15 cellular contexts compared by ENCODE assay signal in genomic region chr2:127052771-127053691, GRCh38. TPM values are rescaled to one million over a fixed set of nuclear protein-coding genes. Genes with fewer than 3 reads are reported as not detected.
A peak's percentile ranks its signal among the peaks of the same experiment; 100 is the strongest.
DNase-seq lines count a peak whose midpoint lies in the region; ATAC-seq and TF ChIP-seq lines count a peak whose summit lies in the region.
"Had no signal": no experiment of that assay in that cellular context is flagged by ENCODE, and none has a peak within 500 bp of the region (broad histone marks: within the 10 kb centered on the region; RNA-seq: fewer than 3 reads in every experiment).

No MANE protein-coding gene starts in this region.

- intact Hi-C loops in posterior cingulate gyrus (cut with DNase I) = loop anchor here (10.0 kb wide), 1 partner anchor 52 kb away; the partner anchor contains the start of gene BIN1

- H3K4me1 ChIP-seq in SK-N-SH (ENCODE audit: control insufficient read depth in 1 of 2, insufficient read depth in 2 of 2, low read depth in 1 of 2, low read length in 1 of 2) = peaks cover 0 to 4% of the 10 kb centered on the region in 2 experiments; a peak in 1 of 4 replicates
- 0 out of 2 replicates have a peak, but pooled peaks cover 3% of the 10 kb centered on the region for H3K4me1 ChIP-seq in GM23338 (ENCODE audit: insufficient read depth)
- H3K4me1 ChIP-seq in endodermal cell (ENCODE audit: control insufficient read depth, insufficient read depth, low read length) = no peaks in the 10 kb centered on the region

- no peak overlapping the region for H3K9ac ChIP-seq in SK-N-SH
- no peak overlapping the region for H3K9ac ChIP-seq in endodermal cell (ENCODE audit: extremely low read depth, low read length, poor library complexity, severe bottlenecking)

- POLR2A ChIA-PET in SK-N-SH (lab: Yijun Ruan, JAX) = interaction anchor here (1.2 kb wide), 1 partner anchor 8 kb away, joined by 4 read pairs; no protein-coding TSS in a partner anchor

- H3K9me3 Mint-ChIP-seq in GM23338 = no peaks in the 10 kb centered on the region; the same call in 1 of the 3 replicates
- no peaks in the 10 kb centered on the region for H3K9me3 Mint-ChIP-seq in endodermal cell

- no peaks in the 10 kb centered on the region for H3K9me3 ChIP-seq in SK-N-SH
- no peaks in the 10 kb centered on the region for H3K9me3 ChIP-seq in endodermal cell (ENCODE audit: control insufficient read depth, low read length)
- no peaks in the 10 kb centered on the region for H3K9me3 ChIP-seq in WERI-Rb-1 (ENCODE audit: severe bottlenecking)

- TF ChIP-seq EP300 in SK-N-SH (IDR thresholded peaks at IDR 0.05; ENCODE audit: borderline replicate concordance in 1 of 2, low read depth in 1 of 2, low read length in 1 of 2) = no peak

- no peaks in the 10 kb centered on the region for H3K9me2 ChIP-seq in SK-N-SH
- H3K9me2 ChIP-seq in GM23338 (ENCODE audit: insufficient read depth) = no peaks in the 10 kb centered on the region

- DNase-seq in SK-N-SH (peak; percentile 31), GM23338 (ENCODE audit: low spot score) (no peak), endodermal cell (no peak), posterior cingulate gyrus (peak in 6 of 10 donors; percentile 6 to 80 (median 48)), WERI-Rb-1 (no peak), NCI-H226 (no peak)
- DNase-seq in stimulated activated CD4-positive, alpha-beta T cell treated with anti-CD3 and anti-CD28 coated beads, Interleukin-4, amount 100 ng/mL, for 24 hours = no peak
- DNase-seq: EL; NCI-H2029; OCI-M1; stimulated activated CD4-positive, alpha-beta T cell treated with anti-CD3 and anti-CD28 coated beads, Interleukin-15, amount 100 ng/mL, for 24 hours; stimulated activated CD8-positive, alpha-beta memory T cell treated with anti-CD3 and anti-CD28 coated beads, Interleukin-4, amount 100 ng/mL, for 48 hours; SW 1271 had no signal

- H3K36me3 ChIP-seq in SK-N-SH (replicated peaks in 1 of 2; ENCODE audit: control insufficient read depth in 1 of 2, insufficient read depth in 2 of 2, low read length in 1 of 2) = peaks cover 0 to 2% of the 10 kb centered on the region in 2 experiments
- H3K36me3 ChIP-seq in GM23338 (ENCODE audit: insufficient read depth) = no peaks in the 10 kb centered on the region
- no peaks in the 10 kb centered on the region for H3K36me3 ChIP-seq in endodermal cell (ENCODE audit: control insufficient read depth, insufficient read depth, low read length)
- peaks cover 31% of the 10 kb centered on the region for H3K36me3 ChIP-seq in WERI-Rb-1

- H3K4me2 ChIP-seq in SK-N-SH (no peak overlapping the region), GM23338 (no peak overlapping the region)

- ATAC-seq in SK-N-SH treated with all-trans-retinoic acid at 6 μM for 48 hours = no peak
- ATAC-seq in GM23338 = no peak
- ATAC-seq: activated CD4-positive, CD25-positive, alpha-beta regulatory T cell treated with anti-CD3 and anti-CD28 coated beads, Interleukin-2, amount 50 U/mL, for 24 hours had no signal

- H3K36me3 Mint-ChIP-seq in GM23338 (ENCODE audit: low read depth) = peaks cover 6% of the 10 kb centered on the region; the same call in 1 of the 3 replicates
- H3K36me3 Mint-ChIP-seq in endodermal cell (ENCODE audit: low read depth) = peaks cover 7% of the 10 kb centered on the region

- H3K4me1 Mint-ChIP-seq in GM23338 = peaks cover 5% of the 10 kb centered on the region; the same call in 1 of the 3 replicates
- no peaks in the 10 kb centered on the region for H3K4me1 Mint-ChIP-seq in endodermal cell

- H2AFZ ChIP-seq in SK-N-SH (ENCODE audit: low read depth) (no peak overlapping the region), GM23338 (no peak overlapping the region)

- H3K27me3 ChIP-seq in SK-N-SH (ENCODE audit: insufficient read depth) (no peaks in the 10 kb centered on the region), GM23338 (ENCODE audit: insufficient read depth) (no peaks in the 10 kb centered on the region), endodermal cell (ENCODE audit: control insufficient read depth, insufficient read depth, low read length, poor library complexity, severe bottlenecking) (no peaks in the 10 kb centered on the region), WERI-Rb-1 (ENCODE audit: insufficient read depth, low read depth, severe bottlenecking) (no peaks in the 10 kb centered on the region)

- no peak for TF ChIP-seq RAD21 in SK-N-SH (IDR thresholded peaks at IDR 0.05; ENCODE audit: low read length)

- no peaks in the 10 kb centered on the region for H3K79me2 ChIP-seq in SK-N-SH (ENCODE audit: insufficient read depth)
- H3K79me2 ChIP-seq in GM23338 (replicated peaks; ENCODE audit: insufficient read depth) = no peaks in the 10 kb centered on the region

- H3F3A ChIP-seq in SK-N-SH (replicated peaks; ENCODE audit: insufficient read depth) = no peaks in the 10 kb centered on the region
- no peaks in the 10 kb centered on the region for H3F3A ChIP-seq in GM23338 (replicated peaks; ENCODE audit: low read depth)

- no peak overlapping the region for H3K27ac ChIP-seq in SK-N-SH (ENCODE audit: low read depth in 2 of 2, low read length in 1 of 2)
- no peak overlapping the region for H3K27ac ChIP-seq in GM23338 (ENCODE audit: low read depth)
- H3K27ac ChIP-seq in endodermal cell (ENCODE audit: low read depth, low read length) = no peak overlapping the region
- no peak overlapping the region for H3K27ac ChIP-seq in WERI-Rb-1

- H4K20me1 ChIP-seq in SK-N-SH (ENCODE audit: insufficient read depth) (no peaks in the 10 kb centered on the region), GM23338 (replicated peaks; ENCODE audit: insufficient read depth) (no peaks in the 10 kb centered on the region)

- H3K27ac Mint-ChIP-seq in GM23338 (peak overlapping the region; percentile 55; the same call in 1 of the 2 replicates), endodermal cell (peak overlapping the region; percentile 48)

- CTCF ChIA-PET in SK-N-SH (lab: Yijun Ruan, JAX) = interaction anchor here (0.6 to 2.3 kb wide), 8 partner anchors 15 to 426 kb away, joined by 3 to 16 read pairs (median 4); no protein-coding TSS in a partner anchor

- H3K4me3 Mint-ChIP-seq in GM23338 (no peak overlapping the region), endodermal cell (no peak overlapping the region)

- H3K4me3 ChIP-seq in SK-N-SH (ENCODE audit: low read depth in 2 of 2, low read length in 1 of 2) = no peak overlapping the region
- no peak overlapping the region for H3K4me3 ChIP-seq in GM23338
- H3K4me3 ChIP-seq in endodermal cell (ENCODE audit: low read length) = no peak overlapping the region
- H3K4me3 ChIP-seq in WERI-Rb-1 (ENCODE audit: low read depth, low read length) = no peak overlapping the region

- TF ChIP-seq CTCF in SK-N-SH (IDR thresholded peaks at IDR 0.05) (no peak), GM23338 (conservative IDR thresholded peaks at IDR 0.05; ENCODE audit: low read depth in 2 of 2) (no peak), endodermal cell (conservative IDR thresholded peaks at IDR 0.05) (no peak), WERI-Rb-1 (IDR thresholded peaks at IDR 0.05; ENCODE audit: low read depth, low read length) (no peak)

- 89% methylated on average over 19 of the region's 19 CpGs for WGBS in SK-N-SH (ENCODE audit: low lambda C conversion rate)
- WGBS in endodermal cell (ENCODE audit: insufficient coverage in 1 of 2, insufficient read length in 1 of 2), 2 experiments = 92 to 97% methylated on average over 12 to 19 of the region's 19 CpGs

- H3K27me3 Mint-ChIP-seq in GM23338 (ENCODE audit: insufficient read depth, low read depth, poor library complexity) (peaks cover 8% of the 10 kb centered on the region), endodermal cell (ENCODE audit: insufficient read depth) (no peaks in the 10 kb centered on the region)

TF ChIP-seq in SK-N-SH, 30 proteins besides CTCF, POLR2A, EP300 and RAD21 (continues in another document):
- TF ChIP-seq PBX3 (IDR thresholded peaks at IDR 0.05) (no peak), TCF12 (IDR thresholded peaks at IDR 0.05) (no peak)

TF ChIP-seq in SK-N-SH treated with all-trans-retinoic acid at 6 μM for 48 hours, 23 proteins besides CTCF, POLR2A, EP300 and RAD21 (continues in another document):
- TF ChIP-seq RARB (CRISPR knock-in tag; IDR thresholded peaks at IDR 0.05) (no peak), ZNF565 (CRISPR knock-in tag; conservative IDR thresholded peaks at IDR 0.05; ENCODE audit: low read depth) (no peak), TCF4 (CRISPR knock-in tag; IDR thresholded peaks at IDR 0.05; ENCODE audit: borderline replicate concordance) (no peak), ZFP30 (CRISPR knock-in tag; IDR thresholded peaks at IDR 0.05) (no peak)

RNA-seq across cellular contexts. Expression of gene BIN1, which starts 53.9 kb away (rescaled TPM):
- 31.5 and 40.3 TPM in 2 replicates for polyA plus RNA-seq in SK-N-SH (2012; rRNA removed)
- polyA plus RNA-seq in SK-N-SH (2012; cell fraction: cytosol; rRNA removed) = 20.0 and 26.8 TPM in 2 replicates
- polyA plus RNA-seq in SK-N-SH (2012; cell fraction: nucleus; rRNA removed) = 38.8 and 49.6 TPM in 2 replicates
- 52.7 and 56.4 TPM in 2 replicates for total RNA-seq in GM23338 (2014; rRNA removed; shearing (Covaris generic))
- polyA plus RNA-seq in GM23338 (2016; fragmentation: Nextera tagmentation; extraction: Ambion mirVana) = 30.0 and 30.1 TPM in 2 replicates
- 10 to 100 TPM; 41.7 to 45.9 TPM for total RNA-seq in endodermal cell
- 51.8 TPM for polyA plus RNA-seq in endodermal cell (2013, experiment 1 of 2)
- polyA plus RNA-seq in endodermal cell (2013, experiment 2 of 2) = 45.1 TPM

Comparison
In these comparisons a context has a peak if more than half of its experiments do, and no peak if none do; other contexts are left out.
1. DNase-seq: peak in SK-N-SH (single experiment) and posterior cingulate gyrus (6 of 10); none in GM23338 (single experiment), endodermal cell (single experiment), WERI-Rb-1 (single experiment), NCI-H226 (single experiment) and stimulated activated CD4-positive, alpha-beta T cell treated with anti-CD3 and anti-CD28 coated beads, Interleukin-4, amount 100 ng/mL, for 24 hours (single experiment).